15 cellular contexts compared by ENCODE assay signal in the genomic region with DNA sequence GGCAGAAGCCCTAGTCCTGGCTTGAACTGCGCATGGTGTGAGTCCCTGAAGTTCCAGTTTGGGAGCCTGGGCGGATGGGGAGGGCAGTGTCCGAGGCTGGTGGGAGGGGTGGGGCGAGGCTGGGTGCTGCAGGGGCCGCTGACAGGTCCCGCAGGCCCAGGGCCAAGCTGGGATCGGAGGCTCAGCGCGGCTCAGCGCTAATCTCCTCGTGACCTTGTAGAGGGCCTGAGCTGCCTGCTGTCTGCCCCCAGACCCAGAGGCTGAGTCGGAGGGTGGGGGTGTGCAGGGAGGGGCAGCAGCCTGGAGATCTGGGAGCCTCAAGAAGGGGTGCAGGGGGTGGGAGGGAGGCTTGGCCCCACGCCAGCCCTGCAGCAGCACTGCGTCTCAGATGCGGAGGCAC. TPM values are rescaled to one million over a fixed set of nuclear protein-coding genes. Genes with fewer than 3 reads are reported as not detected.
A peak's percentile ranks its signal among the peaks of the same experiment; 100 is the strongest.
DNase-seq lines count a peak whose midpoint lies in the region; ATAC-seq, FAIRE-seq and TF ChIP-seq lines count a peak whose summit lies in the region.
"Had no signal": no experiment of that assay in that cellular context is flagged by ENCODE, and none has a peak within 500 bp of the region (broad histone marks: within the 10 kb centered on the region; RNA-seq: fewer than 3 reads in every experiment).

No MANE protein-coding gene starts in this region.

- ATAC-seq in K562, result no peak; the same call in 1 of the 3 replicates
- peak; percentile 30 to 82 (median 60) for ATAC-seq in heart right ventricle

- H3K27me3 ChIP-seq in K562 (ENCODE audit: control insufficient read depth in 2 of 2, insufficient read depth in 2 of 2, low read length in 2 of 2) (peaks cover 22 to 65% of the 10 kb centered on the region in 2 experiments), heart right ventricle (peaks cover 3 to 43% (median 38%) of the 10 kb centered on the region in 7 donors)

- no peaks in the 10 kb centered on the region for H3K36me3 ChIP-seq in K562 (ENCODE audit: control insufficient read depth, insufficient read depth, low read length)
- peaks cover 0 to 19% (median 0%) of the 10 kb centered on the region in 9 donors for H3K36me3 ChIP-seq in heart right ventricle

- CTCF ChIA-PET in K562 (lab: Yijun Ruan, JAX; ENCODE audit: low intra/inter-chr PET ratio), result no interaction called here

- no peak overlapping the region for H3K9ac ChIP-seq in K562 (ENCODE audit: insufficient read depth in 1 of 2, low read depth in 2 of 2, low read length in 2 of 2)

- no peak for FAIRE-seq in D721Med (lab: Jason Lieb, UNC)
- no peak for FAIRE-seq in K562 (lab: Jason Lieb, UNC)

- no peaks in the 10 kb centered on the region for H3K79me2 ChIP-seq in K562 (ENCODE audit: control insufficient read depth, insufficient read depth, low read length)

- TF ChIP-seq RAD21 in K562 (CRISPR knock-in tag; conservative IDR thresholded peaks at IDR 0.05 in 1 of 2, IDR thresholded peaks at IDR 0.05 in 1 of 2), result no peak

- no peak overlapping the region for H2AFZ ChIP-seq in K562 (ENCODE audit: low read depth, low read length)

- BruUV-seq in K562 (replicated peaks; lab: Mats Ljungman, UMichigan), result no TSS peak

- in situ Hi-C loops in K562 (cut with MboI), result no loop called here
- in situ Hi-C loops in KBM-7 (cut with MboI; ENCODE audit: low pct_unique_long_range_greater_than_20kb, low sequenced_read_pairs), result no loop called here

- peaks cover 0 to 24% of the 10 kb centered on the region in 2 experiments; a peak in 2 of 5 replicates for H3K4me1 ChIP-seq in K562 (replicated peaks in 1 of 2; ENCODE audit: control insufficient read depth in 2 of 2, insufficient read depth in 2 of 2, low read length in 2 of 2)
- peaks cover 0 to 22% (median 8%) of the 10 kb centered on the region in 9 donors for H3K4me1 ChIP-seq in heart right ventricle

- intact Hi-C loops in K562 (cut with micrococcal nuclease), result no loop called here
- intact Hi-C loops in heart right ventricle (cut with DNase I), result loop anchor here in 2 of 10 donors (10.0 kb wide), 1 partner anchor 84 kb away; the partner anchor contains the start of genes GRIK5 (in 2 of the 2) and ZNF574 (in 2 of the 2)

- no peak overlapping the region for H3K27ac ChIP-seq in K562 (ENCODE audit: extremely low read depth, low read depth, low read length)
- peak overlapping the region in 9 of 10 donors; percentile 22 to 98 (median 81) for H3K27ac ChIP-seq in heart right ventricle

- POLR2A ChIA-PET in K562 (lab: Yijun Ruan, JAX), result no interaction called here

- WGBS in K562 (ENCODE audit: insufficient coverage, low coverage, missing lambda C conversion rate), result 0% methylated on average over 7 of the region's 15 CpGs
- WGBS in heart right ventricle, 2 donors, result 20 to 25% methylated on average over 15 of the region's 15 CpGs

- no peak for TF ChIP-seq EP300 in K562 (IDR thresholded peaks at IDR 0.05; ENCODE audit: low read length)

- H3K9me3 ChIP-seq in K562 (replicated peaks; ENCODE audit: control insufficient read depth, insufficient read depth, low read depth, low read length) (no peaks in the 10 kb centered on the region), heart right ventricle (no peaks in the 10 kb centered on the region)

- H3K9me1 ChIP-seq in K562 (ENCODE audit: control insufficient read depth, insufficient read depth, low read length), result no peaks in the 10 kb centered on the region

- TF ChIP-seq CTCF in D721Med (IDR thresholded peaks at IDR 0.05; ENCODE audit: insufficient read depth, missing control alignments) (no peak), K562 (IDR thresholded peaks at IDR 0.05 in 2 of 3, conservative IDR thresholded peaks at IDR 0.05 in 1 of 3; ENCODE audit: insufficient read depth in 2 of 3, low read depth in 1 of 3, low read length in 3 of 3) (no peak), heart right ventricle (IDR thresholded peaks at IDR 0.05) (no peak)

- no peak overlapping the region for H3K4me2 ChIP-seq in K562 (ENCODE audit: insufficient read depth, low read length)

- H3K4me3 ChIP-seq in K562 (no peak overlapping the region), heart right ventricle (peak overlapping the region in 3 of 10 donors; percentile 17 to 31 (median 24))

- H4K20me1 ChIP-seq in K562 (replicated peaks; ENCODE audit: control insufficient read depth, insufficient read depth, low read length), result peaks cover 4% of the 10 kb centered on the region

- DNase-seq in D721Med (ENCODE audit: insufficient read length, low spot score) (peak; percentile 76), K562 (ENCODE audit: extremely low read depth in 1 of 4, low spot score in 3 of 4) (no peak), heart right ventricle (peak; percentile 71 to 79), retina (peak; percentile 11), KBM-7 (no peak), NCI-H128 (lab: John Stamatoyannopoulos, UW; ENCODE audit: unreplicated experiment) (no peak), Kasumi-1 (lab: John Stamatoyannopoulos, UW) (no peak)
- no peak for DNase-seq in activated T-cell treated with anti-CD3 and anti-CD28 coated beads, Interleukin-2, amount 50 U/mL, for 48 hours
- DNase-seq: CD4-positive, alpha-beta memory T cell; DMS 273 treated with DMSO at 0.1 percent for 48 hours; HCEC 1CT; NCI-H1436 treated with DMSO at 0.1 percent for 48 hours; NCI-H2081 treated with DMSO at 0.1 percent for 48 hours; NCI-H2227 treated with DMSO at 0.1 percent for 48 hours; NCI-H524 treated with DMSO at 0.1 percent for 48 hours had no signal

- no peak for TF ChIP-seq POLR2A in K562 (conservative IDR thresholded peaks at IDR 0.05)

TF ChIP-seq in K562, 482 proteins besides CTCF, POLR2A, EP300 and RAD21:
- TF ChIP-seq NFIC (IDR thresholded peaks at IDR 0.05), result peak; percentile 66
- TF ChIP-seq HDAC3 (IDR thresholded peaks at IDR 0.05; ENCODE audit: borderline replicate concordance, partially characterized antibody), result no peak

RNA-seq across cellular contexts. Expression of gene ATP1A3, which starts 3.0 kb away (rescaled TPM):
- 0.35 and 2.3 TPM in 2 replicates for total RNA-seq in K562 (2011; cell fraction: chromatin; rRNA removed; ENCODE audit: low replicate concordance)
- total RNA-seq in K562 (2011; cell fraction: nucleolus; rRNA removed), result 0.50 and 0.53 TPM in 2 replicates
- total RNA-seq in K562 (2011; cell fraction: nucleoplasm; rRNA removed), result 0.37 TPM in 1 of 2 replicates, not detected in the other
- 0.27 TPM in 1 of 2 replicates, not detected in the other for total RNA-seq in K562 (2014; rRNA removed)
- total RNA-seq in K562 (2014; rRNA removed; fragmentation: Illumina TruSeq; extraction: Trizol), result 0.03 and 0.04 TPM in 2 replicates
- total RNA-seq in K562 (2015; rRNA removed; fragmentation: Illumina TruSeq; extraction: Trizol), result 0.15 TPM in 1 of 2 replicates, not detected in the other
- 0.56 and 1.0 TPM in 2 replicates for total RNA-seq in K562 (2021)
- 0.01 and 0.03 TPM in 2 replicates for polyA plus RNA-seq in K562 (2011; rRNA removed)
- polyA plus RNA-seq in K562 (2011; cell fraction: cytosol; rRNA removed), result 0.03 TPM in 1 of 2 replicates, not detected in the other
- polyA plus RNA-seq in K562 (2011; cell fraction: nucleus; rRNA removed), result 0.13 TPM in 1 of 2 replicates, not detected in the other
- polyA plus RNA-seq in K562 (2012), result 0.62 and 1.7 TPM in 2 replicates
- 0.30 and 0.60 TPM in 2 replicates for polyA plus RNA-seq in K562 (2014; fragmentation: Illumina TruSeq; extraction: Trizol)
- not detected for polyA plus RNA-seq in K562 (2014; fragmentation: Nextera tagmentation; extraction: Ambion mirVana)
- polyA plus RNA-seq in K562 (2014; rRNA removed), result 0.07 and 0.11 TPM in 2 replicates
- 0.06 and 0.11 TPM in 2 replicates for polyA minus RNA-seq in K562 (2011; rRNA and poly(A)+ RNA removed)
- polyA minus RNA-seq in K562 (2011; cell fraction: cytosol; rRNA and poly(A)+ RNA removed), result 0.19 TPM in 1 of 2 replicates, not detected in the other
- polyA minus RNA-seq in K562 (2011; cell fraction: nucleus; rRNA and poly(A)+ RNA removed), result 0.40 TPM in 1 of 2 replicates, not detected in the other
- total RNA-seq in heart right ventricle, result 100 to 1,000 TPM; 245 to 419 (median 347) TPM
- 10 to 100 TPM; 38.0 to 87.1 TPM for polyA plus RNA-seq in heart right ventricle

RNA-seq across cellular contexts. Expression of gene RABAC1, which starts 31.9 kb away (rescaled TPM):
- total RNA-seq in K562 (2011; cell fraction: chromatin; rRNA removed; ENCODE audit: low replicate concordance), result 19.9 and 51.2 TPM in 2 replicates
- 69.7 and 71.9 TPM in 2 replicates for total RNA-seq in K562 (2011; cell fraction: nucleolus; rRNA removed)
- 51.7 and 54.7 TPM in 2 replicates for total RNA-seq in K562 (2011; cell fraction: nucleoplasm; rRNA removed)
- 24.5 and 32.7 TPM in 2 replicates for total RNA-seq in K562 (2014; rRNA removed)
- 2.5 and 4.6 TPM in 2 replicates for total RNA-seq in K562 (2014; rRNA removed; fragmentation: Illumina TruSeq; extraction: Trizol)
- total RNA-seq in K562 (2015; rRNA removed; fragmentation: Illumina TruSeq; extraction: Trizol), result 7.1 and 7.2 TPM in 2 replicates
- 23.2 and 24.0 TPM in 2 replicates for total RNA-seq in K562 (2021)
- 17.7 and 36.3 TPM in 2 replicates for polyA plus RNA-seq in K562 (2011; rRNA removed)
- polyA plus RNA-seq in K562 (2011; cell fraction: cytosol; rRNA removed), result 84.6 and 116 TPM in 2 replicates
- polyA plus RNA-seq in K562 (2011; cell fraction: nucleus; rRNA removed), result 38.9 and 57.8 TPM in 2 replicates
- polyA plus RNA-seq in K562 (2012), result 22.9 and 60.5 TPM in 2 replicates
- polyA plus RNA-seq in K562 (2014; fragmentation: Illumina TruSeq; extraction: Trizol), result 2.4 and 7.8 TPM in 2 replicates
- polyA plus RNA-seq in K562 (2014; fragmentation: Nextera tagmentation; extraction: Ambion mirVana), result 1 to 10 TPM; 5.2 to 9.3 TPM
- polyA plus RNA-seq in K562 (2014; rRNA removed), result 28.1 and 44.0 TPM in 2 replicates
- 8.2 and 10.6 TPM in 2 replicates for polyA minus RNA-seq in K562 (2011; rRNA and poly(A)+ RNA removed)
- 7.3 and 10.4 TPM in 2 replicates for polyA minus RNA-seq in K562 (2011; cell fraction: cytosol; rRNA and poly(A)+ RNA removed)
- polyA minus RNA-seq in K562 (2011; cell fraction: nucleus; rRNA and poly(A)+ RNA removed), result 12.3 and 23.0 TPM in 2 replicates
- total RNA-seq in heart right ventricle, result 100 to 1,000 TPM in 1 of 10 donors, 10 to 100 TPM in 9; 34.5 to 117 (median 46.9) TPM
- polyA plus RNA-seq in heart right ventricle, result 100 to 1,000 TPM; 104 to 270 TPM

Comparison
In these comparisons a context has a peak if more than half of its experiments do, and no peak if none do; other contexts are left out.
1. DNase-seq: peak in D721Med (single experiment), heart right ventricle (2 of 2) and retina (single experiment); none in K562 (0 of 4), KBM-7 (single experiment), NCI-H128 (single experiment), Kasumi-1 (0 of 2) and activated T-cell treated with anti-CD3 and anti-CD28 coated beads, Interleukin-2, amount 50 U/mL, for 48 hours (0 of 2).
2. RNA of gene ATP1A3, which starts 3.0 kb away (total RNA-seq): 245 to 419 TPM in heart right ventricle; 0.03 to 2.3 TPM in K562; every median in the first group is over 10 times any median in the second.